ENCODE assay signal across 15 cellular contexts in genomic region chr9:18555105-18555883, GRCh38.
DNase-seq lines count a peak whose midpoint lies in the region; ATAC-seq and TF ChIP-seq lines count a peak whose summit lies in the region.
"Had no signal": no experiment of that assay in that cellular context is flagged by ENCODE, and none has a peak within 500 bp of the region (broad histone marks: within the 10 kb centered on the region; RNA-seq: fewer than 3 reads in every experiment).

No MANE protein-coding gene starts in this region.

- H3K36me3 Mint-ChIP-seq in MCF 10A (ENCODE audit: insufficient read depth, unreplicated experiment) (peaks cover 4% of the 10 kb centered on the region), osteocyte (ENCODE audit: unreplicated experiment) (peaks cover 7% of the 10 kb centered on the region), natural killer cell (no peaks in the 10 kb centered on the region)
- H3K36me3 Mint-ChIP-seq: CD4-positive, CD25-positive, alpha-beta regulatory T cell had no signal

- H3K27ac ChIP-seq in breast epithelium: no peak overlapping the region
- H3K27ac ChIP-seq: 22Rv1, BLaER1, HL-60 had no signal

- CTCF ChIA-PET in MCF 10A (lab: Yijun Ruan, JAX): interaction anchor here (1.0 kb wide), 1 partner anchor 8 kb away, joined by 4 read pairs; no protein-coding TSS in a partner anchor

- DNase-seq in MCF 10A (ENCODE audit: unreplicated experiment) (no peak), breast epithelium (ENCODE audit: low spot score in 2 of 2) (no peak), fibroblast of pulmonary artery (ENCODE audit: low read depth) (peak; percentile 18), pulmonary artery endothelial cell (ENCODE audit: low read depth, low spot score) (peak; percentile 11), osteocyte (ENCODE audit: extremely low spot score, unreplicated experiment) (no peak), natural killer cell (no peak)
- DNase-seq: CD4-positive, CD25-positive, alpha-beta regulatory T cell; DMS53; GF-D8; GOT3 had no signal

- no peaks in the 10 kb centered on the region for H3K27me3 ChIP-seq in breast epithelium
- H3K27me3 ChIP-seq: BLaER1 had no signal

- no peak overlapping the region for H3K4me3 ChIP-seq in breast epithelium
- H3K4me3 ChIP-seq in fibroblast of pulmonary artery (replicated peaks; ENCODE audit: low read depth, low read length): no peak overlapping the region
- H3K4me3 ChIP-seq: BLaER1, HAP-1 had no signal

- POLR2A ChIA-PET in MCF 10A (lab: Yijun Ruan, JAX): interaction anchor here (1.3 kb wide), 1 partner anchor 11 kb away, joined by 3 read pairs; no protein-coding TSS in a partner anchor

- peaks cover 0 to 4% of the 10 kb centered on the region in 2 donors for H3K9me3 ChIP-seq in breast epithelium
- H3K9me3 ChIP-seq: BLaER1, HAP-1 had no signal

- no peak overlapping the region for H3K4me3 Mint-ChIP-seq in MCF 10A (ENCODE audit: unreplicated experiment)
- no peak overlapping the region for H3K4me3 Mint-ChIP-seq in osteocyte (ENCODE audit: unreplicated experiment)
- no peak overlapping the region for H3K4me3 Mint-ChIP-seq in natural killer cell
- H3K4me3 Mint-ChIP-seq: CD4-positive, CD25-positive, alpha-beta regulatory T cell had no signal

- TF ChIP-seq POLR2A in breast epithelium (IDR thresholded peaks at IDR 0.05): no peak

- no peak for TF ChIP-seq CTCF in MCF 10A (IDR thresholded peaks at IDR 0.05; ENCODE audit: unreplicated experiment)
- TF ChIP-seq CTCF in breast epithelium (IDR thresholded peaks at IDR 0.05): no peak
- TF ChIP-seq CTCF in fibroblast of pulmonary artery (IDR thresholded peaks at IDR 0.05; ENCODE audit: low read length, missing control alignments): no peak
- no peak for TF ChIP-seq CTCF in osteocyte (IDR thresholded peaks at IDR 0.05)
- no peak for TF ChIP-seq CTCF in natural killer cell (IDR thresholded peaks at IDR 0.05)

- no peaks in the 10 kb centered on the region for H3K4me1 ChIP-seq in breast epithelium
- H3K4me1 ChIP-seq: BLaER1, HAP-1 had no signal

- BruUV-seq in MCF 10A (replicated peaks; lab: Mats Ljungman, UMichigan): no TSS peak

- peak overlapping the region; percentile 13 for H3K27ac Mint-ChIP-seq in MCF 10A (ENCODE audit: low read depth, unreplicated experiment)
- no peak overlapping the region for H3K27ac Mint-ChIP-seq in osteocyte (ENCODE audit: unreplicated experiment)
- no peak overlapping the region for H3K27ac Mint-ChIP-seq in natural killer cell
- H3K27ac Mint-ChIP-seq: CD4-positive, CD25-positive, alpha-beta regulatory T cell had no signal

- H3K9me3 Mint-ChIP-seq in MCF 10A (ENCODE audit: unreplicated experiment) (peaks cover 14% of the 10 kb centered on the region), osteocyte (ENCODE audit: unreplicated experiment) (peaks cover 32% of the 10 kb centered on the region), natural killer cell (peaks cover 6 to 11% of the 10 kb centered on the region in 2 donors)

- H3K27me3 Mint-ChIP-seq in MCF 10A (ENCODE audit: insufficient read depth, unreplicated experiment) (no peaks in the 10 kb centered on the region), osteocyte (ENCODE audit: unreplicated experiment) (no peaks in the 10 kb centered on the region), natural killer cell (ENCODE audit: low read depth in 2 of 2) (no peaks in the 10 kb centered on the region)
- H3K27me3 Mint-ChIP-seq: CD4-positive, CD25-positive, alpha-beta regulatory T cell had no signal

- H3K4me1 Mint-ChIP-seq in MCF 10A (ENCODE audit: insufficient read depth, unreplicated experiment): no peaks in the 10 kb centered on the region
- no peaks in the 10 kb centered on the region for H3K4me1 Mint-ChIP-seq in osteocyte (ENCODE audit: unreplicated experiment)
- H3K4me1 Mint-ChIP-seq in natural killer cell: no peaks in the 10 kb centered on the region
- H3K4me1 Mint-ChIP-seq: CD4-positive, CD25-positive, alpha-beta regulatory T cell had no signal

- intact Hi-C loops in MCF 10A (cut with micrococcal nuclease): no loop called here
- intact Hi-C loops in breast epithelium (cut with DNase I; ENCODE audit: low total_unique reads): no loop called here
- intact Hi-C loops in natural killer cell (cut with micrococcal nuclease): no loop called here

- ATAC-seq in natural killer cell (no peak), HG02852 (IDR thresholded peaks at IDR 0.05; ENCODE audit: unreplicated experiment) (no peak)

- H3K36me3 ChIP-seq in breast epithelium: no peaks in the 10 kb centered on the region
- H3K36me3 ChIP-seq: BLaER1, HAP-1 had no signal

Comparison
In these comparisons a context has a peak if more than half of its experiments do, and no peak if none do; other contexts are left out.
1. DNase-seq: peak in fibroblast of pulmonary artery (single experiment) and pulmonary artery endothelial cell (single experiment); none in MCF 10A (single experiment), breast epithelium (0 of 2), osteocyte (single experiment) and natural killer cell (single experiment).